Comparison of ENCODE assay signal across 8 cellular contexts in genomic region chr22:21020802-21021429, GRCh38. TPM values are rescaled to one million over a fixed set of nuclear protein-coding genes. Genes with fewer than 3 reads are reported as not detected.
DNase-seq lines count a peak whose midpoint lies in the region; ATAC-seq, FAIRE-seq and TF ChIP-seq lines count a peak whose summit lies in the region.

No MANE protein-coding gene starts in this region.

- H3K36me3 Mint-ChIP-seq in activated T-helper 2 cell treated with anti-CD3 and anti-CD28 coated beads, Interferon-gamma antibody, Interleukin-2, Interleukin-4, amounts not matched to agents 10 μg/mL and 5 μg/mL and 100 μg/mL, durations not matched to agents 14 hours and 24 hours and 36 hours (ENCODE audit: low read depth): no peaks in the 10 kb centered on the region

- ATAC-seq in HepG2 (peak; percentile 33; the same call in 2 of the 3 replicates), right lobe of liver (no peak), HG03520 (IDR thresholded peaks at IDR 0.05; ENCODE audit: unreplicated experiment) (no peak), GM21737 (IDR thresholded peaks at IDR 0.05; ENCODE audit: unreplicated experiment) (no peak)

- no peak for TF ChIP-seq RAD21 in HepG2 (CRISPR knock-in tag; IDR thresholded peaks at IDR 0.05)

- H2AFZ ChIP-seq in HepG2 (ENCODE audit: low read length): no peak overlapping the region

- no peak for DNase-seq in HepG2 (ENCODE audit: low spot score)
- DNase-seq in right lobe of liver: no peak
- DNase-seq in NB4 (ENCODE audit: low read depth): peak; percentile 54
- DNase-seq in epithelial cell of esophagus (ENCODE audit: low read depth): peak; percentile 35
- DNase-seq in activated T-helper 2 cell treated with anti-CD3 and anti-CD28 coated beads, Interferon-gamma antibody, Interleukin-2, Interleukin-4, amounts not matched to agents 10 μg/mL and 5 μg/mL and 100 μg/mL, durations not matched to agents 14 hours and 24 hours and 36 hours (ENCODE audit: low spot score): no peak
- no peak for DNase-seq in NCI-H2227 treated with DMSO at 0.1 percent for 48 hours (lab: John Stamatoyannopoulos, UW)

- FAIRE-seq in HepG2 (lab: Jason Lieb, UNC): no peak

- TF ChIP-seq EP300 in HepG2 (IDR thresholded peaks at IDR 0.05; ENCODE audit: low read depth in 2 of 2, low read length in 2 of 2): no peak
- no peak for TF ChIP-seq EP300 in HepG2 (CRISPR knock-in tag; IDR thresholded peaks at IDR 0.05; ENCODE audit: borderline replicate concordance)

- no peak overlapping the region for H3K9ac ChIP-seq in HepG2 (ENCODE audit: insufficient read depth, low read depth, low read length)

- no peak overlapping the region for H3K27ac Mint-ChIP-seq in activated T-helper 2 cell treated with anti-CD3 and anti-CD28 coated beads, Interferon-gamma antibody, Interleukin-2, Interleukin-4, amounts not matched to agents 10 μg/mL and 5 μg/mL and 100 μg/mL, durations not matched to agents 14 hours and 24 hours and 36 hours

- H3K4me1 Mint-ChIP-seq in activated T-helper 2 cell treated with anti-CD3 and anti-CD28 coated beads, Interferon-gamma antibody, Interleukin-2, Interleukin-4, amounts not matched to agents 10 μg/mL and 5 μg/mL and 100 μg/mL, durations not matched to agents 14 hours and 24 hours and 36 hours (ENCODE audit: low read depth): peaks cover 10% of the 10 kb centered on the region

- intact Hi-C loops in HepG2 (cut with micrococcal nuclease; ENCODE audit: unreplicated experiment) (no loop called here), right lobe of liver (cut with DNase I) (no loop called here)
- intact Hi-C loops in activated T-helper 2 cell treated with anti-CD3 and anti-CD28 coated beads, Interferon-gamma antibody, Interleukin-2, Interleukin-4, amounts not matched to agents 10 μg/mL and 5 μg/mL and 100 μg/mL, durations not matched to agents 14 hours and 24 hours and 36 hours (cut with micrococcal nuclease): no loop called here

- in situ Hi-C loops in HepG2 (cut with HindIII; ENCODE audit: extremely low pct_ligation_motif_present, low pct_unique_long_range_greater_than_20kb): no loop called here

- H3K4me3 ChIP-seq in HepG2 (replicated peaks in 1 of 3; ENCODE audit: insufficient read depth in 1 of 3, low read depth in 2 of 3, low read length in 3 of 3): no peak overlapping the region
- H3K4me3 ChIP-seq in right lobe of liver: no peak overlapping the region
- no peak overlapping the region for H3K4me3 ChIP-seq in NB4 (ENCODE audit: low read depth, low read length)
- no peak overlapping the region for H3K4me3 ChIP-seq in epithelial cell of esophagus (ENCODE audit: low read length)

- no peaks in the 10 kb centered on the region for H3K79me2 ChIP-seq in HepG2 (ENCODE audit: insufficient read depth, low read length)

- no peak overlapping the region for H3K4me2 ChIP-seq in HepG2 (ENCODE audit: low read depth, low read length)

- peak; percentile 43 for TF ChIP-seq CTCF in HepG2 (CRISPR knock-in tag; IDR thresholded peaks at IDR 0.05)
- peak in 2 of 4 donors; percentile 14 to 32 for TF ChIP-seq CTCF in right lobe of liver (IDR thresholded peaks at IDR 0.05)
- peak; percentile 53 for TF ChIP-seq CTCF in NB4 (IDR thresholded peaks at IDR 0.05; ENCODE audit: low read depth, low read length)
- peak; percentile 58 for TF ChIP-seq CTCF in epithelial cell of esophagus (IDR thresholded peaks at IDR 0.05; ENCODE audit: insufficient read depth, low read depth, low read length, missing control alignments)

- CTCF ChIA-PET in HepG2 (lab: Yijun Ruan, JAX; ENCODE audit: low intra/inter-chr PET ratio, low total read pairs): no interaction called here

- H3K9me3 ChIP-seq in HepG2 (ENCODE audit: low read length): no peaks in the 10 kb centered on the region
- no peaks in the 10 kb centered on the region for H3K9me3 ChIP-seq in right lobe of liver

- H3K27ac ChIP-seq in HepG2 (ENCODE audit: extremely low read length, insufficient read depth, low read length) (no peak overlapping the region), right lobe of liver (no peak overlapping the region)

- 26% methylated on average over 7 of the region's 7 CpGs for WGBS in HepG2 (ENCODE audit: low lambda C conversion rate)
- 52% methylated on average over 7 of the region's 7 CpGs for WGBS in right lobe of liver (ENCODE audit: insufficient coverage, low coverage, low lambda C conversion rate, missing lambda C conversion rate)

- no peak overlapping the region for H3K4me3 Mint-ChIP-seq in activated T-helper 2 cell treated with anti-CD3 and anti-CD28 coated beads, Interferon-gamma antibody, Interleukin-2, Interleukin-4, amounts not matched to agents 10 μg/mL and 5 μg/mL and 100 μg/mL, durations not matched to agents 14 hours and 24 hours and 36 hours (ENCODE audit: low read depth)

- no peaks in the 10 kb centered on the region for H3K27me3 Mint-ChIP-seq in activated T-helper 2 cell treated with anti-CD3 and anti-CD28 coated beads, Interferon-gamma antibody, Interleukin-2, Interleukin-4, amounts not matched to agents 10 μg/mL and 5 μg/mL and 100 μg/mL, durations not matched to agents 14 hours and 24 hours and 36 hours (ENCODE audit: low read depth)

- H3K4me1 ChIP-seq in HepG2 (ENCODE audit: insufficient read depth, low read length) (peaks cover 29% of the 10 kb centered on the region), right lobe of liver (no peaks in the 10 kb centered on the region)

- POLR2A ChIA-PET in HepG2 (lab: Yijun Ruan, JAX): no interaction called here

- H4K20me1 ChIP-seq in HepG2 (ENCODE audit: insufficient read depth, low read length): no peaks in the 10 kb centered on the region

- no peaks in the 10 kb centered on the region for H3K36me3 ChIP-seq in HepG2 (replicated peaks in 1 of 2; ENCODE audit: control insufficient read depth in 1 of 2, insufficient read depth in 2 of 2, low read length in 2 of 2)
- H3K36me3 ChIP-seq in right lobe of liver: no peaks in the 10 kb centered on the region

- TF ChIP-seq POLR2A in HepG2 (IDR thresholded peaks at IDR 0.05; ENCODE audit: insufficient read depth in 1 of 2, low read depth in 2 of 2, low read length in 2 of 2): no peak
- TF ChIP-seq POLR2A in right lobe of liver (IDR thresholded peaks at IDR 0.05): no peak
- no peak for TF ChIP-seq POLR2A in NB4 (IDR thresholded peaks at IDR 0.05; ENCODE audit: extremely low read depth, insufficient read length)

- no peaks in the 10 kb centered on the region for H3K9me3 Mint-ChIP-seq in activated T-helper 2 cell treated with anti-CD3 and anti-CD28 coated beads, Interferon-gamma antibody, Interleukin-2, Interleukin-4, amounts not matched to agents 10 μg/mL and 5 μg/mL and 100 μg/mL, durations not matched to agents 14 hours and 24 hours and 36 hours

- no TSS peak for BruUV-seq in HepG2 (replicated peaks; lab: Mats Ljungman, UMichigan)

- H3K27me3 ChIP-seq in HepG2 (ENCODE audit: control insufficient read depth in 1 of 2, insufficient read depth in 2 of 2, low read length in 2 of 2) (peaks cover 4 to 30% of the 10 kb centered on the region in 2 experiments; a peak in 4 of 5 replicates), right lobe of liver (no peaks in the 10 kb centered on the region)

RNA-seq across cellular contexts. Expression of gene P2RX6, which starts 6.0 kb away (rescaled TPM):
- total RNA-seq in HepG2 (2016; rRNA removed; fragmentation: Illumina TruSeq; extraction: Trizol) (0.04 TPM in 1 of 2 replicates, not detected in the other), right lobe of liver (1 to 10 TPM in 1 of 6 experiments, under 1 TPM in 4, not detected in 1; 0.09 to 1.4 (median 0.42) TPM)
- not detected in 2 replicates for total RNA-seq in HepG2 (2016; cell fraction: cytosol; rRNA removed; fragmentation: Illumina TruSeq; extraction: Trizol; ENCODE audit: low read depth)
- total RNA-seq in HepG2 (2016; cell fraction: insoluble cytoplasmic fraction; rRNA removed; fragmentation: Illumina TruSeq; extraction: Trizol): not detected in 2 replicates
- total RNA-seq in HepG2 (2016; cell fraction: membrane; rRNA removed; fragmentation: Illumina TruSeq; extraction: Trizol): not detected in 2 replicates
- not detected in 2 replicates for total RNA-seq in HepG2 (2016; cell fraction: nucleus; rRNA removed; fragmentation: Illumina TruSeq; extraction: Trizol)
- polyA plus RNA-seq in HepG2 (2011; rRNA removed): 0.12 and 0.20 TPM in 2 replicates
- 0.06 and 0.19 TPM in 2 replicates for polyA plus RNA-seq in HepG2 (2011; cell fraction: cytosol; rRNA removed)
- 0.66 and 1.2 TPM in 2 replicates for polyA plus RNA-seq in HepG2 (2011; cell fraction: nucleus; rRNA removed)
- polyA plus RNA-seq in HepG2 (2012): 0.07 and 0.25 TPM in 2 replicates
- polyA plus RNA-seq in HepG2 (2016; cell fraction: cytosol; fragmentation: Illumina TruSeq; extraction: Trizol; ENCODE audit: low read depth): not detected in 2 replicates
- not detected in 2 replicates for polyA plus RNA-seq in HepG2 (2016; cell fraction: insoluble cytoplasmic fraction; fragmentation: Illumina TruSeq; extraction: Trizol; ENCODE audit: low read depth)
- not detected in 2 replicates for polyA plus RNA-seq in HepG2 (2016; cell fraction: membrane; fragmentation: Illumina TruSeq; extraction: Trizol; ENCODE audit: low read depth)
- polyA plus RNA-seq in HepG2 (2016; cell fraction: nucleus; fragmentation: Illumina TruSeq; extraction: Trizol; ENCODE audit: insufficient read depth, low read depth): not detected in 2 replicates
- polyA minus RNA-seq in HepG2 (2011; rRNA and poly(A)+ RNA removed; ENCODE audit: low replicate concordance): 0.46 and 5.4 TPM in 2 replicates
- not detected in 2 replicates for polyA minus RNA-seq in HepG2 (2011; cell fraction: cytosol; rRNA and poly(A)+ RNA removed)
- polyA minus RNA-seq in HepG2 (2011; cell fraction: nucleus; rRNA and poly(A)+ RNA removed): 0.50 TPM in 1 of 2 replicates, not detected in the other
- 0.07 TPM in 1 of 2 replicates, not detected in the other for total RNA-seq in activated T-helper 2 cell treated with anti-CD3 and anti-CD28 coated beads, Interferon-gamma antibody, Interleukin-2, Interleukin-4, amounts not matched to agents 10 μg/mL and 5 μg/mL and 100 μg/mL, durations not matched to agents 14 hours and 24 hours and 36 hours

RNA-seq across cellular contexts. Expression of gene SLC7A4, which starts 11.4 kb away (rescaled TPM):
- total RNA-seq in HepG2 (2016; rRNA removed; fragmentation: Illumina TruSeq; extraction: Trizol) (not detected in 2 replicates), right lobe of liver (under 1 TPM in 5 of 6 experiments, not detected in 1; 0.12 to 0.35 (median 0.18) TPM)
- not detected in 2 replicates for total RNA-seq in HepG2 (2016; cell fraction: cytosol; rRNA removed; fragmentation: Illumina TruSeq; extraction: Trizol; ENCODE audit: low read depth)
- total RNA-seq in HepG2 (2016; cell fraction: insoluble cytoplasmic fraction; rRNA removed; fragmentation: Illumina TruSeq; extraction: Trizol): not detected in 2 replicates
- total RNA-seq in HepG2 (2016; cell fraction: membrane; rRNA removed; fragmentation: Illumina TruSeq; extraction: Trizol): not detected in 2 replicates
- total RNA-seq in HepG2 (2016; cell fraction: nucleus; rRNA removed; fragmentation: Illumina TruSeq; extraction: Trizol): not detected in 2 replicates
- polyA plus RNA-seq in HepG2 (2011; rRNA removed): not detected in 2 replicates
- not detected in 2 replicates for polyA plus RNA-seq in HepG2 (2011; cell fraction: cytosol; rRNA removed)
- polyA plus RNA-seq in HepG2 (2011; cell fraction: nucleus; rRNA removed): not detected in 2 replicates
- not detected in 2 replicates for polyA plus RNA-seq in HepG2 (2012)
- not detected in 2 replicates for polyA plus RNA-seq in HepG2 (2016; cell fraction: cytosol; fragmentation: Illumina TruSeq; extraction: Trizol; ENCODE audit: low read depth)
- not detected in 2 replicates for polyA plus RNA-seq in HepG2 (2016; cell fraction: insoluble cytoplasmic fraction; fragmentation: Illumina TruSeq; extraction: Trizol; ENCODE audit: low read depth)
- not detected in 2 replicates for polyA plus RNA-seq in HepG2 (2016; cell fraction: membrane; fragmentation: Illumina TruSeq; extraction: Trizol; ENCODE audit: low read depth)
- polyA plus RNA-seq in HepG2 (2016; cell fraction: nucleus; fragmentation: Illumina TruSeq; extraction: Trizol; ENCODE audit: insufficient read depth, low read depth): not detected in 2 replicates
- not detected in 2 replicates for polyA minus RNA-seq in HepG2 (2011; rRNA and poly(A)+ RNA removed; ENCODE audit: low replicate concordance)
- polyA minus RNA-seq in HepG2 (2011; cell fraction: cytosol; rRNA and poly(A)+ RNA removed): not detected in 2 replicates
- polyA minus RNA-seq in HepG2 (2011; cell fraction: nucleus; rRNA and poly(A)+ RNA removed): not detected in 2 replicates
- total RNA-seq in activated T-helper 2 cell treated with anti-CD3 and anti-CD28 coated beads, Interferon-gamma antibody, Interleukin-2, Interleukin-4, amounts not matched to agents 10 μg/mL and 5 μg/mL and 100 μg/mL, durations not matched to agents 14 hours and 24 hours and 36 hours: 0.07 TPM in 1 of 2 replicates, not detected in the other

RNA-seq across cellular contexts. Expression of gene THAP7, which starts 19.0 kb away (rescaled TPM):
- 20.4 and 25.5 TPM in 2 replicates for total RNA-seq in HepG2 (2016; rRNA removed; fragmentation: Illumina TruSeq; extraction: Trizol)
- 10.9 and 13.4 TPM in 2 replicates for total RNA-seq in HepG2 (2016; cell fraction: cytosol; rRNA removed; fragmentation: Illumina TruSeq; extraction: Trizol; ENCODE audit: low read depth)
- total RNA-seq in HepG2 (2016; cell fraction: insoluble cytoplasmic fraction; rRNA removed; fragmentation: Illumina TruSeq; extraction: Trizol): 22.1 and 23.8 TPM in 2 replicates
- 19.2 and 23.3 TPM in 2 replicates for total RNA-seq in HepG2 (2016; cell fraction: membrane; rRNA removed; fragmentation: Illumina TruSeq; extraction: Trizol)
- 18.4 and 19.1 TPM in 2 replicates for total RNA-seq in HepG2 (2016; cell fraction: nucleus; rRNA removed; fragmentation: Illumina TruSeq; extraction: Trizol)
- polyA plus RNA-seq in HepG2 (2011; rRNA removed): 13.0 and 16.4 TPM in 2 replicates
- polyA plus RNA-seq in HepG2 (2011; cell fraction: cytosol; rRNA removed): 11.4 and 17.5 TPM in 2 replicates
- 53.1 and 55.7 TPM in 2 replicates for polyA plus RNA-seq in HepG2 (2011; cell fraction: nucleus; rRNA removed)
- polyA plus RNA-seq in HepG2 (2012): 7.6 and 9.2 TPM in 2 replicates
- 11.6 and 14.4 TPM in 2 replicates for polyA plus RNA-seq in HepG2 (2016; cell fraction: cytosol; fragmentation: Illumina TruSeq; extraction: Trizol; ENCODE audit: low read depth)
- polyA plus RNA-seq in HepG2 (2016; cell fraction: insoluble cytoplasmic fraction; fragmentation: Illumina TruSeq; extraction: Trizol; ENCODE audit: low read depth): 22.2 and 26.6 TPM in 2 replicates
- 17.6 and 24.0 TPM in 2 replicates for polyA plus RNA-seq in HepG2 (2016; cell fraction: membrane; fragmentation: Illumina TruSeq; extraction: Trizol; ENCODE audit: low read depth)
- 42.7 and 46.0 TPM in 2 replicates for polyA plus RNA-seq in HepG2 (2016; cell fraction: nucleus; fragmentation: Illumina TruSeq; extraction: Trizol; ENCODE audit: insufficient read depth, low read depth)
- 19.9 and 30.3 TPM in 2 replicates for polyA minus RNA-seq in HepG2 (2011; rRNA and poly(A)+ RNA removed; ENCODE audit: low replicate concordance)
- 6.9 and 7.9 TPM in 2 replicates for polyA minus RNA-seq in HepG2 (2011; cell fraction: cytosol; rRNA and poly(A)+ RNA removed)
- 34.2 and 38.9 TPM in 2 replicates for polyA minus RNA-seq in HepG2 (2011; cell fraction: nucleus; rRNA and poly(A)+ RNA removed)
- total RNA-seq in right lobe of liver: 10 to 100 TPM in 5 of 6 experiments, 1 to 10 TPM in 1; 9.3 to 32.5 (median 15.6) TPM
- total RNA-seq in activated T-helper 2 cell treated with anti-CD3 and anti-CD28 coated beads, Interferon-gamma antibody, Interleukin-2, Interleukin-4, amounts not matched to agents 10 μg/mL and 5 μg/mL and 100 μg/mL, durations not matched to agents 14 hours and 24 hours and 36 hours: 25.8 and 25.9 TPM in 2 replicates

RNA-seq across cellular contexts. Expression of gene LRRC74B, which starts 24.8 kb away (rescaled TPM):
- total RNA-seq in HepG2 (2016; rRNA removed; fragmentation: Illumina TruSeq; extraction: Trizol) (not detected in 2 replicates), right lobe of liver (not detected)
- not detected in 2 replicates for total RNA-seq in HepG2 (2016; cell fraction: cytosol; rRNA removed; fragmentation: Illumina TruSeq; extraction: Trizol; ENCODE audit: low read depth)
- total RNA-seq in HepG2 (2016; cell fraction: insoluble cytoplasmic fraction; rRNA removed; fragmentation: Illumina TruSeq; extraction: Trizol): not detected in 2 replicates
- total RNA-seq in HepG2 (2016; cell fraction: membrane; rRNA removed; fragmentation: Illumina TruSeq; extraction: Trizol): not detected in 2 replicates
- total RNA-seq in HepG2 (2016; cell fraction: nucleus; rRNA removed; fragmentation: Illumina TruSeq; extraction: Trizol): not detected in 2 replicates
- polyA plus RNA-seq in HepG2 (2011; rRNA removed): not detected in 2 replicates
- not detected in 2 replicates for polyA plus RNA-seq in HepG2 (2011; cell fraction: cytosol; rRNA removed)
- not detected in 2 replicates for polyA plus RNA-seq in HepG2 (2011; cell fraction: nucleus; rRNA removed)
- not detected in 2 replicates for polyA plus RNA-seq in HepG2 (2012)
- not detected in 2 replicates for polyA plus RNA-seq in HepG2 (2016; cell fraction: cytosol; fragmentation: Illumina TruSeq; extraction: Trizol; ENCODE audit: low read depth)
- polyA plus RNA-seq in HepG2 (2016; cell fraction: insoluble cytoplasmic fraction; fragmentation: Illumina TruSeq; extraction: Trizol; ENCODE audit: low read depth): not detected in 2 replicates
- not detected in 2 replicates for polyA plus RNA-seq in HepG2 (2016; cell fraction: membrane; fragmentation: Illumina TruSeq; extraction: Trizol; ENCODE audit: low read depth)
- not detected in 2 replicates for polyA plus RNA-seq in HepG2 (2016; cell fraction: nucleus; fragmentation: Illumina TruSeq; extraction: Trizol; ENCODE audit: insufficient read depth, low read depth)
- not detected in 2 replicates for polyA minus RNA-seq in HepG2 (2011; rRNA and poly(A)+ RNA removed; ENCODE audit: low replicate concordance)
- not detected in 2 replicates for polyA minus RNA-seq in HepG2 (2011; cell fraction: cytosol; rRNA and poly(A)+ RNA removed)
- polyA minus RNA-seq in HepG2 (2011; cell fraction: nucleus; rRNA and poly(A)+ RNA removed): not detected in 2 replicates
- total RNA-seq in activated T-helper 2 cell treated with anti-CD3 and anti-CD28 coated beads, Interferon-gamma antibody, Interleukin-2, Interleukin-4, amounts not matched to agents 10 μg/mL and 5 μg/mL and 100 μg/mL, durations not matched to agents 14 hours and 24 hours and 36 hours: 0.23 TPM in 1 of 2 replicates, not detected in the other

RNA-seq across cellular contexts. Expression of gene LZTR1, which starts 38.8 kb away (rescaled TPM):
- 12.0 and 22.4 TPM in 2 replicates for total RNA-seq in HepG2 (2016; rRNA removed; fragmentation: Illumina TruSeq; extraction: Trizol)
- total RNA-seq in HepG2 (2016; cell fraction: cytosol; rRNA removed; fragmentation: Illumina TruSeq; extraction: Trizol; ENCODE audit: low read depth): 6.7 and 7.2 TPM in 2 replicates
- total RNA-seq in HepG2 (2016; cell fraction: insoluble cytoplasmic fraction; rRNA removed; fragmentation: Illumina TruSeq; extraction: Trizol): 11.0 and 24.0 TPM in 2 replicates
- total RNA-seq in HepG2 (2016; cell fraction: membrane; rRNA removed; fragmentation: Illumina TruSeq; extraction: Trizol): 7.2 and 7.5 TPM in 2 replicates
- 24.0 and 31.5 TPM in 2 replicates for total RNA-seq in HepG2 (2016; cell fraction: nucleus; rRNA removed; fragmentation: Illumina TruSeq; extraction: Trizol)
- 21.8 and 36.0 TPM in 2 replicates for polyA plus RNA-seq in HepG2 (2011; rRNA removed)
- polyA plus RNA-seq in HepG2 (2011; cell fraction: cytosol; rRNA removed): 7.8 and 11.5 TPM in 2 replicates
- polyA plus RNA-seq in HepG2 (2011; cell fraction: nucleus; rRNA removed): 218 and 255 TPM in 2 replicates
- 16.0 and 20.8 TPM in 2 replicates for polyA plus RNA-seq in HepG2 (2012)
- polyA plus RNA-seq in HepG2 (2016; cell fraction: cytosol; fragmentation: Illumina TruSeq; extraction: Trizol; ENCODE audit: low read depth): 1.7 and 1.9 TPM in 2 replicates
- polyA plus RNA-seq in HepG2 (2016; cell fraction: insoluble cytoplasmic fraction; fragmentation: Illumina TruSeq; extraction: Trizol; ENCODE audit: low read depth): 10.7 and 13.3 TPM in 2 replicates
- 3.5 and 4.4 TPM in 2 replicates for polyA plus RNA-seq in HepG2 (2016; cell fraction: membrane; fragmentation: Illumina TruSeq; extraction: Trizol; ENCODE audit: low read depth)
- polyA plus RNA-seq in HepG2 (2016; cell fraction: nucleus; fragmentation: Illumina TruSeq; extraction: Trizol; ENCODE audit: insufficient read depth, low read depth): 85.8 and 92.2 TPM in 2 replicates
- polyA minus RNA-seq in HepG2 (2011; rRNA and poly(A)+ RNA removed; ENCODE audit: low replicate concordance): 28.9 and 51.0 TPM in 2 replicates
- 12.1 and 13.7 TPM in 2 replicates for polyA minus RNA-seq in HepG2 (2011; cell fraction: cytosol; rRNA and poly(A)+ RNA removed)
- 71.7 and 79.9 TPM in 2 replicates for polyA minus RNA-seq in HepG2 (2011; cell fraction: nucleus; rRNA and poly(A)+ RNA removed)
- total RNA-seq in right lobe of liver: 10 to 100 TPM; 22.7 to 33.3 (median 27.0) TPM
- 64.7 and 68.4 TPM in 2 replicates for total RNA-seq in activated T-helper 2 cell treated with anti-CD3 and anti-CD28 coated beads, Interferon-gamma antibody, Interleukin-2, Interleukin-4, amounts not matched to agents 10 μg/mL and 5 μg/mL and 100 μg/mL, durations not matched to agents 14 hours and 24 hours and 36 hours

Comparison
In these comparisons a context has a peak if more than half of its experiments do, and no peak if none do; other contexts are left out.
1. DNase-seq: peak in NB4 (single experiment) and epithelial cell of esophagus (single experiment); none in HepG2 (single experiment), right lobe of liver (0 of 3), activated T-helper 2 cell treated with anti-CD3 and anti-CD28 coated beads, Interferon-gamma antibody, Interleukin-2, Interleukin-4, amounts not matched to agents 10 μg/mL and 5 μg/mL and 100 μg/mL, durations not matched to agents 14 hours and 24 hours and 36 hours (single experiment) and NCI-H2227 treated with DMSO at 0.1 percent for 48 hours (single experiment).